ENCODE assay signal across 11 cellular contexts in genomic region chr11:65169164-65169641, GRCh38. TPM values are rescaled to one million over a fixed set of nuclear protein-coding genes. Genes with fewer than 3 reads are reported as not detected.
A peak's percentile ranks its signal among the peaks of the same experiment; 100 is the strongest.
DNase-seq lines count a peak whose midpoint lies in the region; ATAC-seq, FAIRE-seq and TF ChIP-seq lines count a peak whose summit lies in the region.
"Had no signal": no experiment of that assay in that cellular context is flagged by ENCODE, and none has a peak within 500 bp of the region (broad histone marks: within the 10 kb centered on the region; RNA-seq: fewer than 3 reads in every experiment).

No MANE protein-coding gene starts in this region.

- WGBS in pancreas, 2 donors = 76 to 78% methylated on average over 11 of the region's 11 CpGs

- no peaks in the 10 kb centered on the region for H3K27me3 Mint-ChIP-seq in neural crest cell (ENCODE audit: low read depth)

- H3K4me3 Mint-ChIP-seq in neural crest cell = no peak overlapping the region

- no peaks in the 10 kb centered on the region for H3K27me3 ChIP-seq in GM06990 (replicated peaks; ENCODE audit: control insufficient read depth, insufficient read depth, low read length)
- no peaks in the 10 kb centered on the region for H3K27me3 ChIP-seq in brain microvascular endothelial cell (replicated peaks)
- H3K27me3 ChIP-seq in pancreas = no peaks in the 10 kb centered on the region
- H3K27me3 ChIP-seq: breast epithelium had no signal

- TF ChIP-seq CTCF in GM06990 (IDR thresholded peaks at IDR 0.05; ENCODE audit: insufficient read depth, low read length, poor library complexity, severe bottlenecking) = no peak
- no peak for TF ChIP-seq CTCF in brain microvascular endothelial cell (IDR thresholded peaks at IDR 0.05; ENCODE audit: low read depth, low read length, missing control alignments)
- no peak for TF ChIP-seq CTCF in neural crest cell (conservative IDR thresholded peaks at IDR 0.05)
- no peak for TF ChIP-seq CTCF in pancreas (IDR thresholded peaks at IDR 0.05)

- no peak overlapping the region for H3K4me3 ChIP-seq in GM06990 (replicated peaks; ENCODE audit: low read depth, low read length)
- H3K4me3 ChIP-seq in brain microvascular endothelial cell (ENCODE audit: low read depth, low read length) = no peak overlapping the region
- no peak overlapping the region for H3K4me3 ChIP-seq in pancreas
- H3K4me3 ChIP-seq: breast epithelium had no signal

- DNase-seq in GM06990 (ENCODE audit: extremely low read depth, insufficient read length) (peak; percentile 41), NCI-H226 (peak; percentile 35), brain microvascular endothelial cell (peak; percentile 67), neural crest cell (ENCODE audit: low read depth, low spot score) (no peak), pancreas (no peak), DMS153 treated with DMSO at 0.1 percent for 48 hours (lab: John Stamatoyannopoulos, UW; ENCODE audit: unreplicated experiment) (no peak), G401 (ENCODE audit: low spot score) (no peak)
- DNase-seq: T-helper 9 cell had no signal

- no peak for FAIRE-seq in pancreas (lab: Jason Lieb, UNC)

- peak overlapping the region; percentile 93 for H3K27ac Mint-ChIP-seq in neural crest cell (ENCODE audit: unreplicated experiment)

- intact Hi-C loops in pancreas (cut with DNase I) = no loop called here

- peaks cover 7% of the 10 kb centered on the region for H3K4me1 Mint-ChIP-seq in neural crest cell

- H3K27ac ChIP-seq in brain microvascular endothelial cell = peak overlapping the region; percentile 72
- H3K27ac ChIP-seq in pancreas = no peak overlapping the region
- H3K27ac ChIP-seq: breast epithelium had no signal

- no peaks in the 10 kb centered on the region for H3K9me3 ChIP-seq in pancreas
- H3K9me3 ChIP-seq: breast epithelium had no signal

- no peak for ATAC-seq in pancreas
- ATAC-seq in HG03565 (IDR thresholded peaks at IDR 0.05; ENCODE audit: unreplicated experiment) = no peak

- in situ Hi-C loops in brain microvascular endothelial cell (cut with HindIII; ENCODE audit: low pct_ligation_motif_present, low sequenced_read_pairs) (no loop called here), G401 (cut with HindIII; ENCODE audit: low sequenced_read_pairs) (no loop called here)

- H3K36me3 ChIP-seq in GM06990 (ENCODE audit: control insufficient read depth, insufficient read depth, low read length) (no peaks in the 10 kb centered on the region), brain microvascular endothelial cell (replicated peaks) (no peaks in the 10 kb centered on the region), pancreas (no peaks in the 10 kb centered on the region)
- H3K36me3 ChIP-seq: breast epithelium had no signal

- H3K4me1 ChIP-seq in pancreas = no peaks in the 10 kb centered on the region
- H3K4me1 ChIP-seq: breast epithelium had no signal

- H3K9me3 Mint-ChIP-seq in neural crest cell = no peaks in the 10 kb centered on the region

- no peaks in the 10 kb centered on the region for H3K36me3 Mint-ChIP-seq in neural crest cell (ENCODE audit: low read depth)

RNA-seq across cellular contexts. Expression of gene SPDYC, which starts 0.8 kb away (rescaled TPM):
- total RNA-seq in neural crest cell = not detected in 2 replicates
- total RNA-seq in pancreas = not detected
- polyA plus RNA-seq in pancreas = under 1 TPM in 1 of 2 donors, not detected in 1; 0.14 TPM
- total RNA-seq in G401 (2014; rRNA removed; shearing (Covaris generic)) = 2.0 and 3.4 TPM in 2 replicates
- total RNA-seq: breast epithelium, temporal lobe had no signal

RNA-seq across cellular contexts. Expression of gene CAPN1, which starts 12.5 kb away (rescaled TPM):
- 43.4 and 48.4 TPM in 2 replicates for total RNA-seq in neural crest cell
- 100 to 1,000 TPM; 103 to 139 (median 107) TPM for total RNA-seq in pancreas
- 100 to 1,000 TPM; 111 to 144 TPM for polyA plus RNA-seq in pancreas
- 76.6 and 128 TPM in 2 replicates for total RNA-seq in G401 (2014; rRNA removed; shearing (Covaris generic))

RNA-seq across cellular contexts. Expression of gene SYVN1, which starts 34.9 kb away (rescaled TPM):
- total RNA-seq in neural crest cell = 35.1 and 36.7 TPM in 2 replicates
- total RNA-seq in pancreas = 10 to 100 TPM; 47.5 to 98.2 (median 66.3) TPM
- polyA plus RNA-seq in pancreas = 10 to 100 TPM; 63.4 to 64.8 TPM
- 6.9 and 16.3 TPM in 2 replicates for total RNA-seq in G401 (2014; rRNA removed; shearing (Covaris generic))

RNA-seq across cellular contexts. Expression of gene MRPL49, which starts 47.1 kb away (rescaled TPM):
- total RNA-seq in neural crest cell (50.3 and 59.3 TPM in 2 replicates), pancreas (10 to 100 TPM; 13.9 to 31.2 (median 21.4) TPM)
- 10 to 100 TPM; 10.3 to 30.3 TPM for polyA plus RNA-seq in pancreas
- total RNA-seq in G401 (2014; rRNA removed; shearing (Covaris generic)) = 108 and 117 TPM in 2 replicates

RNA-seq across cellular contexts. Expression of gene FAU, which starts 47.3 kb away (rescaled TPM):
- 697 and 738 TPM in 2 replicates for total RNA-seq in neural crest cell
- 100 to 1,000 TPM; 493 to 810 (median 529) TPM for total RNA-seq in pancreas
- polyA plus RNA-seq in pancreas = 100 to 1,000 TPM; 530 to 652 TPM
- 137 and 188 TPM in 2 replicates for total RNA-seq in G401 (2014; rRNA removed; shearing (Covaris generic))

Comparison
In these comparisons a context has a peak if more than half of its experiments do, and no peak if none do; other contexts are left out.
1. DNase-seq: peak in GM06990 (single experiment), NCI-H226 (single experiment) and brain microvascular endothelial cell (single experiment); none in neural crest cell (single experiment), pancreas (0 of 6), DMS153 treated with DMSO at 0.1 percent for 48 hours (single experiment) and G401 (single experiment).